Comparison of ENCODE assay signal across 25 cellular contexts in the genomic region with DNA sequence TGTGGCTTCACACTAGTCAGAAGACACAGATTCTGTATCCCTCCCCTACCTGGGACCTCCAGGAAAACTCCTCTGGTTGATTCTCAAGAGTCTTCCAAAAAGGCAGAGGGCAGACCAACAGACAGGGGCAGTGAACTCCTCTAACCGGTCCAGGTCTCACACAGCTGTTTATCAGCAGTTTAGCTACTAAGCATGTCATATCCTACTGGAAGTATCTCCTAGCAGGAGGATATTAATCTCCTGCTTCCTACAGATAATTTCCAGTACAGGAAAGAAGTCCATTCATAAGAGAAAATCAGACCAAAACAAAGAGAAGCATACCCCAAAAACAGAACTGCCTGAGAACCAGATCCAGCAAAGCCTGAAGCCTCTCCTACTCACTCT.
DNase-seq lines count a peak whose midpoint lies in the region; ATAC-seq, FAIRE-seq and TF ChIP-seq lines count a peak whose summit lies in the region.
"Had no signal": no experiment of that assay in that cellular context is flagged by ENCODE, and none has a peak within 500 bp of the region (broad histone marks: within the 10 kb centered on the region; RNA-seq: fewer than 3 reads in every experiment).

No MANE protein-coding gene starts in this region.

- H3K9me3 Mint-ChIP-seq in endothelial cell (ENCODE audit: unreplicated experiment) (no peaks in the 10 kb centered on the region), nephron (no peaks in the 10 kb centered on the region)
- H3K9me3 Mint-ChIP-seq: CD4-positive, CD25-positive, alpha-beta regulatory T cell had no signal

- H3K27me3 Mint-ChIP-seq in endothelial cell (ENCODE audit: unreplicated experiment) (no peaks in the 10 kb centered on the region), nephron (ENCODE audit: low read depth) (no peaks in the 10 kb centered on the region)
- H3K27me3 Mint-ChIP-seq: CD4-positive, CD25-positive, alpha-beta regulatory T cell had no signal

- no peak overlapping the region for H3K4me2 ChIP-seq in HepG2 (ENCODE audit: low read depth, low read length)
- H3K4me2 ChIP-seq: BLaER1 had no signal

- TF ChIP-seq RAD21 in HepG2 (CRISPR knock-in tag; IDR thresholded peaks at IDR 0.05), result no peak

- H3K9ac ChIP-seq in HepG2 (ENCODE audit: insufficient read depth, low read depth, low read length), result no peak overlapping the region
- H3K9ac ChIP-seq: BLaER1 had no signal

- BruUV-seq in HepG2 (replicated peaks; lab: Mats Ljungman, UMichigan), result no TSS peak

- POLR2A ChIA-PET in HepG2 (lab: Yijun Ruan, JAX), result no interaction called here

- no peak for FAIRE-seq in HepG2 (lab: Jason Lieb, UNC)
- FAIRE-seq: D721Med, H1, RCC 7860 had no signal

- in situ Hi-C loops in HepG2 (cut with HindIII; ENCODE audit: extremely low pct_ligation_motif_present, low pct_unique_long_range_greater_than_20kb), result no loop called here

- H3K9me3 ChIP-seq in right lobe of liver (no peaks in the 10 kb centered on the region), HepG2 (ENCODE audit: low read length) (no peaks in the 10 kb centered on the region)
- H3K9me3 ChIP-seq: BLaER1 had no signal

- TF ChIP-seq POLR2A in right lobe of liver (IDR thresholded peaks at IDR 0.05) (no peak), HepG2 (IDR thresholded peaks at IDR 0.05; ENCODE audit: insufficient read depth in 1 of 2, low read depth in 2 of 2, low read length in 2 of 2) (no peak)

- TF ChIP-seq CTCF in right lobe of liver (IDR thresholded peaks at IDR 0.05) (no peak), HepG2 (CRISPR knock-in tag; IDR thresholded peaks at IDR 0.05) (no peak), endothelial cell (IDR thresholded peaks at IDR 0.05; ENCODE audit: unreplicated experiment) (no peak), nephron (IDR thresholded peaks at IDR 0.05; ENCODE audit: unreplicated experiment in 3 of 3) (no peak)

- CTCF ChIA-PET in HepG2 (lab: Yijun Ruan, JAX; ENCODE audit: low intra/inter-chr PET ratio, low total read pairs), result no interaction called here

- TF ChIP-seq EP300 in HepG2 (IDR thresholded peaks at IDR 0.05; ENCODE audit: low read depth in 2 of 2, low read length in 2 of 2) (no peak), HepG2 (CRISPR knock-in tag; IDR thresholded peaks at IDR 0.05; ENCODE audit: borderline replicate concordance) (no peak)

- peaks cover 14% of the 10 kb centered on the region for H3K4me1 Mint-ChIP-seq in endothelial cell (ENCODE audit: unreplicated experiment)
- H3K4me1 Mint-ChIP-seq in nephron, result peaks cover 45% of the 10 kb centered on the region
- H3K4me1 Mint-ChIP-seq: CD4-positive, CD25-positive, alpha-beta regulatory T cell had no signal

- H2AFZ ChIP-seq in HepG2 (ENCODE audit: low read length), result no peak overlapping the region

- intact Hi-C loops in right lobe of liver (cut with DNase I), result no loop called here
- intact Hi-C loops in HepG2 (cut with micrococcal nuclease; ENCODE audit: unreplicated experiment), result no loop called here

- no peak for DNase-seq in right lobe of liver
- no peak for DNase-seq in HepG2 (ENCODE audit: low spot score)
- no peak for DNase-seq in endothelial cell (ENCODE audit: low spot score)
- DNase-seq in effector CD8-positive, alpha-beta T cell (lab: John Stamatoyannopoulos, UW), result no peak
- DNase-seq in T1000 (lab: John Stamatoyannopoulos, UW), result no peak
- DNase-seq: CD4-positive, CD25-positive, alpha-beta regulatory T cell; DMS53; HCEC 1CT; Karpas-422; NCI-H1092 treated with DMSO at 0.1 percent for 48 hours; NCI-H1436; NCI-H187; NCI-H2081 treated with DMSO at 0.1 percent for 48 hours; NCI-H2171; NCI-H226; NCI-H510A; NCI-H69; SIG-M5 had no signal

- H3K4me3 ChIP-seq in right lobe of liver (no peak overlapping the region), HepG2 (replicated peaks in 1 of 3; ENCODE audit: insufficient read depth in 1 of 3, low read depth in 2 of 3, low read length in 3 of 3) (no peak overlapping the region)
- H3K4me3 ChIP-seq: BLaER1 had no signal

- WGBS in right lobe of liver (ENCODE audit: insufficient coverage, low coverage, low lambda C conversion rate, missing lambda C conversion rate), result 14% methylated on average over 1 of the region's 1 CpG
- WGBS in HepG2 (ENCODE audit: low lambda C conversion rate), result 100% methylated on average over 1 of the region's 1 CpG

- ATAC-seq in right lobe of liver, result peak; percentile 65 to 91 (median 82)
- ATAC-seq in HepG2, result no peak
- ATAC-seq in GM21737 (IDR thresholded peaks at IDR 0.05; ENCODE audit: unreplicated experiment), result no peak
- ATAC-seq: SK-N-SH treated with all-trans-retinoic acid at 6 μM for 48 hours had no signal

- no peaks in the 10 kb centered on the region for H4K20me1 ChIP-seq in HepG2 (ENCODE audit: insufficient read depth, low read length)
- H4K20me1 ChIP-seq: BLaER1 had no signal

- no peak overlapping the region for H3K27ac ChIP-seq in right lobe of liver
- no peak overlapping the region for H3K27ac ChIP-seq in HepG2 (ENCODE audit: extremely low read length, insufficient read depth, low read length)
- H3K27ac ChIP-seq: BLaER1 had no signal

- H3K36me3 ChIP-seq in right lobe of liver (no peaks in the 10 kb centered on the region), HepG2 (replicated peaks in 1 of 2; ENCODE audit: control insufficient read depth in 1 of 2, insufficient read depth in 2 of 2, low read length in 2 of 2) (no peaks in the 10 kb centered on the region)
- H3K36me3 ChIP-seq: BLaER1 had no signal

- peak overlapping the region; percentile 58 for H3K27ac Mint-ChIP-seq in endothelial cell (ENCODE audit: unreplicated experiment)
- peak overlapping the region in 2 of 3 experiments; percentile 10 to 43 for H3K27ac Mint-ChIP-seq in nephron
- H3K27ac Mint-ChIP-seq: CD4-positive, CD25-positive, alpha-beta regulatory T cell had no signal

- H3K27me3 ChIP-seq in right lobe of liver, result no peaks in the 10 kb centered on the region
- H3K27me3 ChIP-seq in HepG2 (ENCODE audit: control insufficient read depth in 1 of 2, insufficient read depth in 2 of 2, low read length in 2 of 2), result no peaks in the 10 kb centered on the region
- H3K27me3 ChIP-seq: BLaER1 had no signal

- H3K79me2 ChIP-seq in HepG2 (ENCODE audit: insufficient read depth, low read length), result no peaks in the 10 kb centered on the region

- no peaks in the 10 kb centered on the region for H3K36me3 Mint-ChIP-seq in endothelial cell (ENCODE audit: low read depth, unreplicated experiment)
- H3K36me3 Mint-ChIP-seq in nephron (ENCODE audit: low read depth), result peaks cover 13% of the 10 kb centered on the region

- no peaks in the 10 kb centered on the region for H3K4me1 ChIP-seq in right lobe of liver
- H3K4me1 ChIP-seq in HepG2 (ENCODE audit: insufficient read depth, low read length), result no peaks in the 10 kb centered on the region
- H3K4me1 ChIP-seq: BLaER1 had no signal

- no peak overlapping the region for H3K4me3 Mint-ChIP-seq in endothelial cell (ENCODE audit: unreplicated experiment)
- no peak overlapping the region for H3K4me3 Mint-ChIP-seq in nephron
- H3K4me3 Mint-ChIP-seq: CD4-positive, CD25-positive, alpha-beta regulatory T cell had no signal

TF ChIP-seq in HepG2, 621 proteins besides CTCF, POLR2A, EP300 and RAD21:
- TF ChIP-seq ZNF644 (CRISPR knock-in tag; IDR thresholded peaks at IDR 0.05; ENCODE audit: low read depth), result no peak
- TF ChIP-seq, protein P1, sequence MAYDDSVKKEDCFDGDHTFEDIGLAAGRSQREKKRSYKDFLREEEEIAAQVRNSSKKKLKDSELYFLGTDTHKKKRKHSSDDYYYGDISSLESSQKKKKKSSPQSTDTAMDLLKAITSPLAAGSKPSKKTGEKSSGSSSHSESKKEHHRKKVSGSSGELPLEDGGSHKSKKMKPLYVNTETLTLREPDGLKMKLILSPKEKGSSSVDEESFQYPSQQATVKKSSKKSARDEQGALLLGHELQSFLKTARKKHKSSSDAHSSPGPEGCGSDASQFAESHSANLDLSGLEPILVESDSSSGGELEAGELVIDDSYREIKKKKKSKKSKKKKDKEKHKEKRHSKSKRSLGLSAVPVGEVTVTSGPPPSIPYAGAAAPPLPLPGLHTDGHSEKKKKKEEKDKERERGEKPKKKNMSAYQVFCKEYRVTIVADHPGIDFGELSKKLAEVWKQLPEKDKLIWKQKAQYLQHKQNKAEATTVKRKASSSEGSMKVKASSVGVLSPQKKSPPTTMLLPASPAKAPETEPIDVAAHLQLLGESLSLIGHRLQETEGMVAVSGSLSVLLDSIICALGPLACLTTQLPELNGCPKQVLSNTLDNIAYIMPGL (CRISPR knock-in tag; IDR thresholded peaks at IDR 0.05; ENCODE audit: borderline replicate concordance in 1 of 2, low read depth in 1 of 2), result no peak
- TF ChIP-seq, protein P2, sequence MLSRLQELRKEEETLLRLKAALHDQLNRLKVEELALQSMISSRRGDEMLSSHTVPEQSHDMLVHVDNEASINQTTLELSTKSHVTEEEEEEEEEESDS (CRISPR knock-in tag; IDR thresholded peaks at IDR 0.05; ENCODE audit: borderline replicate concordance), result no peak
- TF ChIP-seq ZNF143 (CRISPR knock-in tag; IDR thresholded peaks at IDR 0.05), result no peak
- no peak for TF ChIP-seq ZNF782 (CRISPR knock-in tag; IDR thresholded peaks at IDR 0.05; ENCODE audit: borderline replicate concordance)
- TF ChIP-seq ZBTB7B (CRISPR knock-in tag; IDR thresholded peaks at IDR 0.05), result no peak
- no peak for TF ChIP-seq ZNF674 (CRISPR knock-in tag; IDR thresholded peaks at IDR 0.05; ENCODE audit: low read depth)
- no peak for TF ChIP-seq KDM3A (CRISPR knock-in tag; IDR thresholded peaks at IDR 0.05; ENCODE audit: low read depth)
- TF ChIP-seq ZNF569 (CRISPR knock-in tag; IDR thresholded peaks at IDR 0.05; ENCODE audit: borderline replicate concordance), result no peak
- TF ChIP-seq ZBTB38 (CRISPR knock-in tag; IDR thresholded peaks at IDR 0.05), result no peak
- no peak for TF ChIP-seq KLF9 (CRISPR knock-in tag; IDR thresholded peaks at IDR 0.05; ENCODE audit: low read depth)
- TF ChIP-seq, protein P3, sequence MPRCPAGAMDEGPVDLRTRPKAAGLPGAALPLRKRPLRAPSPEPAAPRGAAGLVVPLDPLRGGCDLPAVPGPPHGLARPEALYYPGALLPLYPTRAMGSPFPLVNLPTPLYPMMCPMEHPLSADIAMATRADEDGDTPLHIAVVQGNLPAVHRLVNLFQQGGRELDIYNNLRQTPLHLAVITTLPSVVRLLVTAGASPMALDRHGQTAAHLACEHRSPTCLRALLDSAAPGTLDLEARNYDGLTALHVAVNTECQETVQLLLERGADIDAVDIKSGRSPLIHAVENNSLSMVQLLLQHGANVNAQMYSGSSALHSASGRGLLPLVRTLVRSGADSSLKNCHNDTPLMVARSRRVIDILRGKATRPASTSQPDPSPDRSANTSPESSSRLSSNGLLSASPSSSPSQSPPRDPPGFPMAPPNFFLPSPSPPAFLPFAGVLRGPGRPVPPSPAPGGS (CRISPR knock-in tag; IDR thresholded peaks at IDR 0.05), result no peak
- TF ChIP-seq ZNF333 (CRISPR knock-in tag; IDR thresholded peaks at IDR 0.05; ENCODE audit: borderline replicate concordance), result no peak
- TF ChIP-seq PTBP1 (IDR thresholded peaks at IDR 0.05; ENCODE audit: low read depth, low read length, poor library complexity, severe bottlenecking), result no peak

Comparison
In these comparisons a context has a peak if more than half of its experiments do, and no peak if none do; other contexts are left out.
1. ATAC-seq: peak in right lobe of liver (4 of 4); none in HepG2 (single experiment) and GM21737 (single experiment).